1 cellular context compared by ENCODE assay signal in the genomic region with DNA sequence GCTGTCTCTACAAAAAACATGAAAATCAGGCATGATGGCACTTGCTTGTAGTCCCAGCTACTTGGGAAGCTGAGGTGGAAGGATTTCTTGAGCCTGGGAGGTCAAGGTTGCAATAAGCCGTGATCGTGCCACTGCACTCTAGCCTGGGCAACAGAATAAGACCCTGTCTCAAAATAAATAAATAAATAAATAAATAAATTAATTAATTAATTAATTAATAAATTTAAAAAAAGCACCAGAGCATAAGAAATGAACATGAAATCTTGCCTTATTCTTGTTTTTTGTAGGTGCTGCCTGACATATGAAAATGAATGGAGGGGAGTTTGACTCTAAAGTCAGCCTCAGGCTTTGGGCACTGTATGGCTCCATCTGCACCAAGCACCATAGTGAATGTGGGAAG.
TF ChIP-seq lines count a peak whose summit lies in the region.

No MANE protein-coding gene starts in this region.

TF ChIP-seq in HEK293, 187 proteins besides CTCF, POLR2A, EP300 and RAD21 (continued from another document):
- TF ChIP-seq, protein P1, sequence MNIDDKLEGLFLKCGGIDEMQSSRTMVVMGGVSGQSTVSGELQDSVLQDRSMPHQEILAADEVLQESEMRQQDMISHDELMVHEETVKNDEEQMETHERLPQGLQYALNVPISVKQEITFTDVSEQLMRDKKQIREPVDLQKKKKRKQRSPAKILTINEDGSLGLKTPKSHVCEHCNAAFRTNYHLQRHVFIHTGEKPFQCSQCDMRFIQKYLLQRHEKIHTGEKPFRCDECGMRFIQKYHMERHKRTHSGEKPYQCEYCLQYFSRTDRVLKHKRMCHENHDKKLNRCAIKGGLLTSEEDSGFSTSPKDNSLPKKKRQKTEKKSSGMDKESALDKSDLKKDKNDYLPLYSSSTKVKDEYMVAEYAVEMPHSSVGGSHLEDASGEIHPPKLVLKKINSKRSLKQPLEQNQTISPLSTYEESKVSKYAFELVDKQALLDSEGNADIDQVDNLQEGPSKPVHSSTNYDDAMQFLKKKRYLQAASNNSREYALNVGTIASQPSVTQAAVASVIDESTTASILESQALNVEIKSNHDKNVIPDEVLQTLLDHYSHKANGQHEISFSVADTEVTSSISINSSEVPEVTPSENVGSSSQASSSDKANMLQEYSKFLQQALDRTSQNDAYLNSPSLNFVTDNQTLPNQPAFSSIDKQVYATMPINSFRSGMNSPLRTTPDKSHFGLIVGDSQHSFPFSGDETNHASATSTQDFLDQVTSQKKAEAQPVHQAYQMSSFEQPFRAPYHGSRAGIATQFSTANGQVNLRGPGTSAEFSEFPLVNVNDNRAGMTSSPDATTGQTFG (tag by site-specific recombination; IDR thresholded peaks at IDR 0.05; ENCODE audit: borderline replicate concordance): no peak
- TF ChIP-seq ZNF654 (tag by site-specific recombination; IDR thresholded peaks at IDR 0.05; ENCODE audit: low read depth): 0 out of 2 replicates have a peak, but pooled peaks have one; percentile 3
- no peak for TF ChIP-seq ZNF266 (tag by site-specific recombination; IDR thresholded peaks at IDR 0.05; ENCODE audit: low read depth)
- peak; percentile 49 for TF ChIP-seq ZNF426 (tag by site-specific recombination; IDR thresholded peaks at IDR 0.05)
- TF ChIP-seq ZXDB (tag by site-specific recombination; IDR thresholded peaks at IDR 0.05): no peak
- no peak for TF ChIP-seq ZBTB21 (tag by site-specific recombination; IDR thresholded peaks at IDR 0.05)
- TF ChIP-seq, protein P2, sequence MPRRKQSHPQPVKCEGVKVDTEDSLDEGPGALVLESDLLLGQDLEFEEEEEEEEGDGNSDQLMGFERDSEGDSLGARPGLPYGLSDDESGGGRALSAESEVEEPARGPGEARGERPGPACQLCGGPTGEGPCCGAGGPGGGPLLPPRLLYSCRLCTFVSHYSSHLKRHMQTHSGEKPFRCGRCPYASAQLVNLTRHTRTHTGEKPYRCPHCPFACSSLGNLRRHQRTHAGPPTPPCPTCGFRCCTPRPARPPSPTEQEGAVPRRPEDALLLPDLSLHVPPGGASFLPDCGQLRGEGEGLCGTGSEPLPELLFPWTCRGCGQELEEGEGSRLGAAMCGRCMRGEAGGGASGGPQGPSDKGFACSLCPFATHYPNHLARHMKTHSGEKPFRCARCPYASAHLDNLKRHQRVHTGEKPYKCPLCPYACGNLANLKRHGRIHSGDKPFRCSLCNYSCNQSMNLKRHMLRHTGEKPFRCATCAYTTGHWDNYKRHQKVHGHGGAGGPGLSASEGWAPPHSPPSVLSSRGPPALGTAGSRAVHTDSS (tag by site-specific recombination; IDR thresholded peaks at IDR 0.05): no peak
- TF ChIP-seq ZNF223 (tag by site-specific recombination; IDR thresholded peaks at IDR 0.05): no peak
- no peak for TF ChIP-seq ZNF76 (tag by site-specific recombination; IDR thresholded peaks at IDR 0.05; ENCODE audit: borderline replicate concordance, low read depth)
- TF ChIP-seq, protein P3, sequence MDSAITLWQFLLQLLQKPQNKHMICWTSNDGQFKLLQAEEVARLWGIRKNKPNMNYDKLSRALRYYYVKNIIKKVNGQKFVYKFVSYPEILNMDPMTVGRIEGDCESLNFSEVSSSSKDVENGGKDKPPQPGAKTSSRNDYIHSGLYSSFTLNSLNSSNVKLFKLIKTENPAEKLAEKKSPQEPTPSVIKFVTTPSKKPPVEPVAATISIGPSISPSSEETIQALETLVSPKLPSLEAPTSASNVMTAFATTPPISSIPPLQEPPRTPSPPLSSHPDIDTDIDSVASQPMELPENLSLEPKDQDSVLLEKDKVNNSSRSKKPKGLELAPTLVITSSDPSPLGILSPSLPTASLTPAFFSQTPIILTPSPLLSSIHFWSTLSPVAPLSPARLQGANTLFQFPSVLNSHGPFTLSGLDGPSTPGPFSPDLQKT (IDR thresholded peaks at IDR 0.05; ENCODE audit: borderline replicate concordance, low read depth, low read length): no peak
- TF ChIP-seq ZNF394 (tag by site-specific recombination; IDR thresholded peaks at IDR 0.05; ENCODE audit: borderline replicate concordance): peak; percentile 74; the same call in 1 of the 2 replicates
- TF ChIP-seq ZFP41 (tag by site-specific recombination; IDR thresholded peaks at IDR 0.05; ENCODE audit: borderline replicate concordance): no peak
- no peak for TF ChIP-seq ZNF112 (tag by site-specific recombination; IDR thresholded peaks at IDR 0.05)
- TF ChIP-seq, protein P4, sequence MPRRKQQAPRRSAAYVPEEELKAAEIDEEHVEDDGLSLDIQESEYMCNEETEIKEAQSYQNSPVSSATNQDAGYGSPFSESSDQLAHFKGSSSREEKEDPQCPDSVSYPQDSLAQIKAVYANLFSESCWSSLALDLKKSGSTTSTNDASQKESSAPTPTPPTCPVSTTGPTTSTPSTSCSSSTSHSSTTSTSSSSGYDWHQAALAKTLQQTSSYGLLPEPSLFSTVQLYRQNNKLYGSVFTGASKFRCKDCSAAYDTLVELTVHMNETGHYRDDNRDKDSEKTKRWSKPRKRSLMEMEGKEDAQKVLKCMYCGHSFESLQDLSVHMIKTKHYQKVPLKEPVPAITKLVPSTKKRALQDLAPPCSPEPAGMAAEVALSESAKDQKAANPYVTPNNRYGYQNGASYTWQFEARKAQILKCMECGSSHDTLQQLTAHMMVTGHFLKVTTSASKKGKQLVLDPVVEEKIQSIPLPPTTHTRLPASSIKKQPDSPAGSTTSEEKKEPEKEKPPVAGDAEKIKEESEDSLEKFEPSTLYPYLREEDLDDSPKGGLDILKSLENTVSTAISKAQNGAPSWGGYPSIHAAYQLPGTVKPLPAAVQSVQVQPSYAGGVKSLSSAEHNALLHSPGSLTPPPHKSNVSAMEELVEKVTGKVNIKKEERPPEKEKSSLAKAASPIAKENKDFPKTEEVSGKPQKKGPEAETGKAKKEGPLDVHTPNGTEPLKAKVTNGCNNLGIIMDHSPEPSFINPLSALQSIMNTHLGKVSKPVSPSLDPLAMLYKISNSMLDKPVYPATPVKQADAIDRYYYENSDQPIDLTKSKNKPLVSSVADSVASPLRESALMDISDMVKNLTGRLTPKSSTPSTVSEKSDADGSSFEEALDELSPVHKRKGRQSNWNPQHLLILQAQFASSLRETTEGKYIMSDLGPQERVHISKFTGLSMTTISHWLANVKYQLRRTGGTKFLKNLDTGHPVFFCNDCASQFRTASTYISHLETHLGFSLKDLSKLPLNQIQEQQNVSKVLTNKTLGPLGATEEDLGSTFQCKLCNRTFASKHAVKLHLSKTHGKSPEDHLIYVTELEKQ (tag by site-specific recombination; IDR thresholded peaks at IDR 0.05; ENCODE audit: borderline replicate concordance): no peak
- no peak for TF ChIP-seq ZNF837 (tag by site-specific recombination; IDR thresholded peaks at IDR 0.05)
- TF ChIP-seq REPIN1 (tag by site-specific recombination; IDR thresholded peaks at IDR 0.05; ENCODE audit: low read depth): no peak
- TF ChIP-seq, protein P5, sequence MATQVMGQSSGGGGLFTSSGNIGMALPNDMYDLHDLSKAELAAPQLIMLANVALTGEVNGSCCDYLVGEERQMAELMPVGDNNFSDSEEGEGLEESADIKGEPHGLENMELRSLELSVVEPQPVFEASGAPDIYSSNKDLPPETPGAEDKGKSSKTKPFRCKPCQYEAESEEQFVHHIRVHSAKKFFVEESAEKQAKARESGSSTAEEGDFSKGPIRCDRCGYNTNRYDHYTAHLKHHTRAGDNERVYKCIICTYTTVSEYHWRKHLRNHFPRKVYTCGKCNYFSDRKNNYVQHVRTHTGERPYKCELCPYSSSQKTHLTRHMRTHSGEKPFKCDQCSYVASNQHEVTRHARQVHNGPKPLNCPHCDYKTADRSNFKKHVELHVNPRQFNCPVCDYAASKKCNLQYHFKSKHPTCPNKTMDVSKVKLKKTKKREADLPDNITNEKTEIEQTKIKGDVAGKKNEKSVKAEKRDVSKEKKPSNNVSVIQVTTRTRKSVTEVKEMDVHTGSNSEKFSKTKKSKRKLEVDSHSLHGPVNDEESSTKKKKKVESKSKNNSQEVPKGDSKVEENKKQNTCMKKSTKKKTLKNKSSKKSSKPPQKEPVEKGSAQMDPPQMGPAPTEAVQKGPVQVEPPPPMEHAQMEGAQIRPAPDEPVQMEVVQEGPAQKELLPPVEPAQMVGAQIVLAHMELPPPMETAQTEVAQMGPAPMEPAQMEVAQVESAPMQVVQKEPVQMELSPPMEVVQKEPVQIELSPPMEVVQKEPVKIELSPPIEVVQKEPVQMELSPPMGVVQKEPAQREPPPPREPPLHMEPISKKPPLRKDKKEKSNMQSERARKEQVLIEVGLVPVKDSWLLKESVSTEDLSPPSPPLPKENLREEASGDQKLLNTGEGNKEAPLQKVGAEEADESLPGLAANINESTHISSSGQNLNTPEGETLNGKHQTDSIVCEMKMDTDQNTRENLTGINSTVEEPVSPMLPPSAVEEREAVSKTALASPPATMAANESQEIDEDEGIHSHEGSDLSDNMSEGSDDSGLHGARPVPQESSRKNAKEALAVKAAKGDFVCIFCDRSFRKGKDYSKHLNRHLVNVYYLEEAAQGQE (tag by site-specific recombination; IDR thresholded peaks at IDR 0.05): no peak
- TF ChIP-seq ZNF555 (tag by site-specific recombination; conservative IDR thresholded peaks at IDR 0.05): peak; percentile 38
- TF ChIP-seq ZBTB8A (tag by site-specific recombination; IDR thresholded peaks at IDR 0.05): 0 out of 2 replicates have a peak, but pooled peaks have one; percentile 37
- no peak for TF ChIP-seq TCF7L2 (IDR thresholded peaks at IDR 0.05; ENCODE audit: borderline replicate concordance, low read depth, low read length)
- TF ChIP-seq ZNF670 (tag by site-specific recombination; IDR thresholded peaks at IDR 0.05; ENCODE audit: low read depth): no peak
- TF ChIP-seq, protein P6, sequence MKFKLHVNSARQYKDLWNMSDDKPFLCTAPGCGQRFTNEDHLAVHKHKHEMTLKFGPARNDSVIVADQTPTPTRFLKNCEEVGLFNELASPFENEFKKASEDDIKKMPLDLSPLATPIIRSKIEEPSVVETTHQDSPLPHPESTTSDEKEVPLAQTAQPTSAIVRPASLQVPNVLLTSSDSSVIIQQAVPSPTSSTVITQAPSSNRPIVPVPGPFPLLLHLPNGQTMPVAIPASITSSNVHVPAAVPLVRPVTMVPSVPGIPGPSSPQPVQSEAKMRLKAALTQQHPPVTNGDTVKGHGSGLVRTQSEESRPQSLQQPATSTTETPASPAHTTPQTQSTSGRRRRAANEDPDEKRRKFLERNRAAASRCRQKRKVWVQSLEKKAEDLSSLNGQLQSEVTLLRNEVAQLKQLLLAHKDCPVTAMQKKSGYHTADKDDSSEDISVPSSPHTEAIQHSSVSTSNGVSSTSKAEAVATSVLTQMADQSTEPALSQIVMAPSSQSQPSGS (tag by site-specific recombination; IDR thresholded peaks at IDR 0.05; ENCODE audit: low read depth): no peak
